ENCODE assay signal across 8 cellular contexts in genomic region chr3:188154758-188155574, GRCh38. TPM values are rescaled to one million over a fixed set of nuclear protein-coding genes. Genes with fewer than 3 reads are reported as not detected.
DNase-seq lines count a peak whose midpoint lies in the region; ATAC-seq and TF ChIP-seq lines count a peak whose summit lies in the region.

No MANE protein-coding gene starts in this region.

- H3K4me3 ChIP-seq in A673 (ENCODE audit: low read depth, low read length, poor library complexity, severe bottlenecking) = peak overlapping the region; percentile 64
- peak overlapping the region; percentile 77 for H3K4me3 ChIP-seq in cardiac fibroblast (replicated peaks in 1 of 2; ENCODE audit: low read depth in 2 of 2, low read length in 2 of 2)
- peak overlapping the region; percentile 52 for H3K4me3 ChIP-seq in mononuclear cell (ENCODE audit: low read length)

- no peaks in the 10 kb centered on the region for H3K9me3 ChIP-seq in A673 (ENCODE audit: low read depth, low read length, poor library complexity, severe bottlenecking)
- no peaks in the 10 kb centered on the region for H3K9me3 ChIP-seq in mononuclear cell (ENCODE audit: low read depth, low read length)

- H3K27ac ChIP-seq in A673 (ENCODE audit: low read depth, low read length, poor library complexity, severe bottlenecking) = peak overlapping the region; percentile 92

- POLR2A ChIA-PET in A673 (lab: Charles Lee; ENCODE audit: low non-redundant PET) = no interaction called here

- H3K36me3 ChIP-seq in A673 (ENCODE audit: insufficient read depth, low read length, poor library complexity, severe bottlenecking) = no peaks in the 10 kb centered on the region

- BruUV-seq in A673 (replicated peaks; lab: Mats Ljungman, UMichigan) = TSS peak; percentile 27

- CTCF ChIA-PET in A673 (lab: Charles Lee) = interaction anchor here (0.6 kb wide), 1 partner anchor 18 kb away, joined by 5 read pairs; no protein-coding TSS in a partner anchor

- H3K27me3 ChIP-seq in A673 (replicated peaks; ENCODE audit: insufficient read depth, low read depth, low read length, poor library complexity) (no peaks in the 10 kb centered on the region), mononuclear cell (ENCODE audit: insufficient read depth, low read length) (no peaks in the 10 kb centered on the region)

- H3K4me1 ChIP-seq in A673 (ENCODE audit: insufficient read depth, low read length, poor library complexity, severe bottlenecking) (peaks cover 13% of the 10 kb centered on the region), mononuclear cell (ENCODE audit: insufficient read depth, low read length) (peaks cover 46% of the 10 kb centered on the region)

- DNase-seq in A673 (ENCODE audit: low spot score) (no peak), cardiac fibroblast (ENCODE audit: low read depth in 2 of 2) (peak in 1 of 2 donors; percentile 24), cerebellar cortex (ENCODE audit: low spot score) (no peak)

- intact Hi-C loops in A673 (cut with micrococcal nuclease; ENCODE audit: unreplicated experiment) = loop anchor here (5.0 to 10.0 kb wide), 2 partner anchors 360 to 413 kb away; no protein-coding TSS in a partner anchor

- TF ChIP-seq CTCF in A673 (conservative IDR thresholded peaks at IDR 0.05; ENCODE audit: low read depth, low read length) (no peak), cardiac fibroblast (IDR thresholded peaks at IDR 0.05; ENCODE audit: low read depth, low read length) (no peak)

- ATAC-seq in HG03439 (IDR thresholded peaks at IDR 0.05; ENCODE audit: unreplicated experiment) (peak; percentile 7), GM18519 (IDR thresholded peaks at IDR 0.05; ENCODE audit: low FRiP score, unreplicated experiment) (no peak), GM19397 (IDR thresholded peaks at IDR 0.05; ENCODE audit: unreplicated experiment) (no peak), GM18517 (IDR thresholded peaks at IDR 0.05; ENCODE audit: unreplicated experiment) (no peak)

RNA-seq across cellular contexts. Expression of gene LPP, which starts 1.0 kb away (rescaled TPM):
- 39.7 and 40.6 TPM in 2 replicates for total RNA-seq in A673 (2021)
- 32.5 TPM for total RNA-seq in mononuclear cell
